8 cellular contexts compared by ENCODE assay signal in the genomic region with DNA sequence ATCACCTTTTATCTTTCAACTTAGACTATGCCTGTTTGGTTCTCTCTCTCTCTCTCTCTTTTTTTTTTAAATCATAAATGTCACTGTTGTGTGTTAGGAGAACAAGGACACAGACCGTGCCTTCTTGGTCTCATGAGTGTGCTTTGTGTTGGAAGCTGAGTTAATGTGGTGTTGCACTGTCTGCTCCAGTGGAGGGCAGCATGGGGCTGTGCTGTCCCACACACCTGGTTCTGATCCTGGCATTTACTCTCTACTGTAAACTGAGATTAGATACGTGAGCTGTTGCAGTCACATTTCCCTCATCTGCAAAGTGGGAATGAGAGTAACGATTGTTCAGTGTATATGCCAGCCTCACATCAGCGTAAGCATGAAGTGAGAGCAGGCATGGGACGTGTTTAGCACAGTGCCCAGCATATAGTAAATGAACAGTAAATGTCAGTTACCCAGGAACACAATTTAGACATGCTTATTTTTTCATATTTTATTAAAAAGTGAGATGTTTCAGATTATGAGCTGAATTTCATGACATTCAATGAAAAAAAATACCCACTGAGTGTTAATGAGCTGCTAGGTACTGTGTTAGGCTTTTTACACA.
A peak's percentile ranks its signal among the peaks of the same experiment; 100 is the strongest.
DNase-seq lines count a peak whose midpoint lies in the region; ATAC-seq, FAIRE-seq and TF ChIP-seq lines count a peak whose summit lies in the region.

No MANE protein-coding gene starts in this region.

- no peak overlapping the region for H3K27ac Mint-ChIP-seq in activated naive CD8-positive, alpha-beta T cell treated with anti-CD3 and anti-CD28 coated beads, Interleukin-2, amount 50 U/mL, for 24 hours
- H3K27ac Mint-ChIP-seq in CD4-positive, alpha-beta T cell = no peak overlapping the region

- DNase-seq in NCI-H1417 (lab: John Stamatoyannopoulos, UW) = peak in 2 of 3 experiments; percentile 6 to 19
- DNase-seq in NCI-H1417 treated with DMSO at 0.1 percent for 48 hours (lab: John Stamatoyannopoulos, UW) = no peak
- peak; percentile 28 to 47 for DNase-seq in Kasumi-1 (lab: John Stamatoyannopoulos, UW)
- DNase-seq in activated naive CD8-positive, alpha-beta T cell treated with anti-CD3 and anti-CD28 coated beads, Interleukin-2, amount 50 U/mL, for 24 hours = peak; percentile 9
- DNase-seq in iPS-NIHi7 (ENCODE audit: extremely low spot score) = peak; percentile 64
- no peak for DNase-seq in frontal cortex (ENCODE audit: low spot score in 2 of 2)
- DNase-seq in CD4-positive, alpha-beta T cell = no peak
- DNase-seq in T1000 (lab: John Stamatoyannopoulos, UW) = no peak

- H3K36me3 Mint-ChIP-seq in activated naive CD8-positive, alpha-beta T cell treated with anti-CD3 and anti-CD28 coated beads, Interleukin-2, amount 50 U/mL, for 24 hours (ENCODE audit: low read depth) = peaks cover 20% of the 10 kb centered on the region
- peaks cover 39% of the 10 kb centered on the region for H3K36me3 Mint-ChIP-seq in CD4-positive, alpha-beta T cell (ENCODE audit: low read depth)

- no peaks in the 10 kb centered on the region for H3K9me3 ChIP-seq in CD4-positive, alpha-beta T cell (ENCODE audit: control insufficient read depth, low read length)

- H3K27me3 Mint-ChIP-seq in activated naive CD8-positive, alpha-beta T cell treated with anti-CD3 and anti-CD28 coated beads, Interleukin-2, amount 50 U/mL, for 24 hours = no peaks in the 10 kb centered on the region
- no peaks in the 10 kb centered on the region for H3K27me3 Mint-ChIP-seq in CD4-positive, alpha-beta T cell

- H3K27me3 ChIP-seq in CD4-positive, alpha-beta T cell (ENCODE audit: control insufficient read depth, insufficient read depth, low read length) = no peaks in the 10 kb centered on the region

- no peak for FAIRE-seq in frontal cortex (lab: Jason Lieb, UNC)

- H3K4me3 Mint-ChIP-seq in activated naive CD8-positive, alpha-beta T cell treated with anti-CD3 and anti-CD28 coated beads, Interleukin-2, amount 50 U/mL, for 24 hours = no peak overlapping the region
- H3K4me3 Mint-ChIP-seq in CD4-positive, alpha-beta T cell = no peak overlapping the region

- H3K27ac ChIP-seq in CD4-positive, alpha-beta T cell (ENCODE audit: low read depth, low read length) = no peak overlapping the region

- no peak for ATAC-seq in activated naive CD8-positive, alpha-beta T cell treated with anti-CD3 and anti-CD28 coated beads, Interleukin-2, amount 50 U/mL, for 24 hours
- no peak for ATAC-seq in CD4-positive, alpha-beta T cell (ENCODE audit: poor library complexity)

- POLR2A ChIA-PET in CD4-positive, alpha-beta T cell (lab: Charles Lee) = no interaction called here

- H3K9me3 Mint-ChIP-seq in activated naive CD8-positive, alpha-beta T cell treated with anti-CD3 and anti-CD28 coated beads, Interleukin-2, amount 50 U/mL, for 24 hours = peaks cover 5% of the 10 kb centered on the region
- H3K9me3 Mint-ChIP-seq in CD4-positive, alpha-beta T cell = peaks cover 3% of the 10 kb centered on the region

- intact Hi-C loops in CD4-positive, alpha-beta T cell (cut with DNase I, micrococcal nuclease) = no loop called here

- CTCF ChIA-PET in CD4-positive, alpha-beta T cell (lab: Charles Lee) = no interaction called here

- peaks cover 3% of the 10 kb centered on the region for H3K4me1 Mint-ChIP-seq in activated naive CD8-positive, alpha-beta T cell treated with anti-CD3 and anti-CD28 coated beads, Interleukin-2, amount 50 U/mL, for 24 hours
- H3K4me1 Mint-ChIP-seq in CD4-positive, alpha-beta T cell (ENCODE audit: low read depth) = peaks cover 21% of the 10 kb centered on the region

- TF ChIP-seq CTCF in CD4-positive, alpha-beta T cell (IDR thresholded peaks at IDR 0.05) = no peak

Comparison
In these comparisons a context has a peak if more than half of its experiments do, and no peak if none do; other contexts are left out.
1. DNase-seq: peak in NCI-H1417 (2 of 3), Kasumi-1 (2 of 2), activated naive CD8-positive, alpha-beta T cell treated with anti-CD3 and anti-CD28 coated beads, Interleukin-2, amount 50 U/mL, for 24 hours (single experiment) and iPS-NIHi7 (single experiment); none in NCI-H1417 treated with DMSO at 0.1 percent for 48 hours (single experiment), frontal cortex (0 of 2), CD4-positive, alpha-beta T cell (0 of 10) and T1000 (single experiment).